ENCODE assay signal across 1 cellular context in genomic region chr2:203330434-203330833, GRCh38.
TF ChIP-seq lines count a peak whose summit lies in the region.

No MANE protein-coding gene starts in this region.

TF ChIP-seq in GM23338, 12 proteins besides CTCF, POLR2A, EP300 and RAD21 (continued from another document):
- TF ChIP-seq ZNF462 (CRISPR knock-in tag; IDR thresholded peaks at IDR 0.05): no peak
- TF ChIP-seq ZNF114 (CRISPR knock-in tag; IDR thresholded peaks at IDR 0.05): no peak
